Comparison of ENCODE assay signal across 8 cellular contexts in the genomic region with DNA sequence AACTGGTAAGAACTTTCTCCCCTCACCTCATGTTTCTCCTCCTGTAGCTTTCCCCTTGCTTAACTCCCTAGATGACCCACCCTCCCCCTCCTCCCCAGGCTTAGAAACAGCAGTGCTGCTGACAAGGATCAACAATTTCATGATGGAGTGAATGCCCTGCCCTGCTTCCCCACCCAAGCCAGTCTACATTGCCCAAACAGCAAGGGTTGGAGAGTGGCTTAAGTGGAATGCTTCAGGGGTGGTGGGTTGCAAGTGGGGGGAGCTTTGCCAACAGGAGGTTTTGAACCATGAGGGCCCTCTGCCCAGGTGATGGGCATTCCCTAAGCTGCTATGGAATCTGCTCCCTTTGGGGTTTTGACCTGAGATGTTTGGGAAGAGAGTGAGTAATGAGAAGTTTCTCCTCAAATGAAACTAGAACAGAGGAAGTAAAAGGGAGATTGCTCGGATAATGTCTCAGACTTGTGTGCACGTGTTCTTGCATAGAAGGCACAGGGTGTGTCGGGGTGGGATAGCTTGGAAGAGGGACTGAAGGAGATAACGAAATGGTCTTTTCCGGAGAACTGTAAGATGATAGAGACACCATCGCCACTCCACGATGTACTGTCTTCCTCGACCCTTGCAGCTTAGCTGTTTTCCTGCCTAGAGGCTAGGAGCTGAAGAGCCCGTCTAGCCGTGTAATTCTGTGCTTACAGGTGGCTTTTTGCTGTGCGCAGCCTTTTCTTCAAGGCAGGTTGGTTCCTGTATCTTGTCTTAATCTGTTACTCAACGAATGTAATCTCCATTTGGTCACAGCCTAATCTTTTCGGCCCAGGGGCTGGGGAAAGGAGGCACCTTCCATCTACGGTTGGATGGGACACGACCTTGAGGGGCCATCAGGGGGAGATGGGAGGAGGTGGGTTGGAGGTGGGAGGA. TPM values are rescaled to one million over a fixed set of nuclear protein-coding genes. Genes with fewer than 3 reads are reported as not detected.
DNase-seq lines count a peak whose midpoint lies in the region; ATAC-seq and TF ChIP-seq lines count a peak whose summit lies in the region.

No MANE protein-coding gene starts in this region.

- H3K27me3 Mint-ChIP-seq in activated T-helper 2 cell treated with anti-CD3 and anti-CD28 coated beads, Interferon-gamma antibody, Interleukin-2, Interleukin-4, amounts not matched to agents 10 μg/mL and 5 μg/mL and 100 μg/mL, durations not matched to agents 14 hours and 24 hours and 36 hours (ENCODE audit: low read depth): peaks cover 5% of the 10 kb centered on the region

- 56 to 63% methylated on average over 15 of the region's 15 CpGs for WGBS in heart right ventricle, 2 donors

- H3K36me3 Mint-ChIP-seq in activated T-helper 2 cell treated with anti-CD3 and anti-CD28 coated beads, Interferon-gamma antibody, Interleukin-2, Interleukin-4, amounts not matched to agents 10 μg/mL and 5 μg/mL and 100 μg/mL, durations not matched to agents 14 hours and 24 hours and 36 hours (ENCODE audit: low read depth): no peaks in the 10 kb centered on the region

- intact Hi-C loops in heart right ventricle (cut with DNase I): loop anchor here in 1 of 10 donors (2.0 kb wide), 1 partner anchor 236 kb away; no protein-coding TSS in a partner anchor
- intact Hi-C loops in left cardiac atrium (cut with DNase I): no loop called here
- intact Hi-C loops in activated T-helper 2 cell treated with anti-CD3 and anti-CD28 coated beads, Interferon-gamma antibody, Interleukin-2, Interleukin-4, amounts not matched to agents 10 μg/mL and 5 μg/mL and 100 μg/mL, durations not matched to agents 14 hours and 24 hours and 36 hours (cut with micrococcal nuclease): no loop called here
- intact Hi-C loops in upper lobe of right lung (cut with DNase I): no loop called here

- H3K36me3 ChIP-seq in heart right ventricle (no peaks in the 10 kb centered on the region), kidney epithelial cell (ENCODE audit: control insufficient read depth, insufficient read depth, low read length) (no peaks in the 10 kb centered on the region), upper lobe of right lung (no peaks in the 10 kb centered on the region)

- H3K27me3 ChIP-seq in heart right ventricle (peaks cover 0 to 32% (median 0%) of the 10 kb centered on the region in 7 donors), kidney epithelial cell (ENCODE audit: control insufficient read depth, insufficient read depth, low read length) (no peaks in the 10 kb centered on the region), upper lobe of right lung (no peaks in the 10 kb centered on the region)

- no peaks in the 10 kb centered on the region for H3K9me3 Mint-ChIP-seq in activated T-helper 2 cell treated with anti-CD3 and anti-CD28 coated beads, Interferon-gamma antibody, Interleukin-2, Interleukin-4, amounts not matched to agents 10 μg/mL and 5 μg/mL and 100 μg/mL, durations not matched to agents 14 hours and 24 hours and 36 hours

- peaks cover 24% of the 10 kb centered on the region for H3K4me1 Mint-ChIP-seq in activated T-helper 2 cell treated with anti-CD3 and anti-CD28 coated beads, Interferon-gamma antibody, Interleukin-2, Interleukin-4, amounts not matched to agents 10 μg/mL and 5 μg/mL and 100 μg/mL, durations not matched to agents 14 hours and 24 hours and 36 hours (ENCODE audit: low read depth)

- H3K4me3 ChIP-seq in heart right ventricle (peak overlapping the region; percentile 49 to 80 (median 70)), kidney epithelial cell (ENCODE audit: low read depth, low read length) (peak overlapping the region; percentile 55), upper lobe of right lung (peak overlapping the region; percentile 66)

- DNase-seq in heart right ventricle (no peak), left cardiac atrium (no peak), kidney epithelial cell (ENCODE audit: low read depth) (no peak), upper lobe of right lung (no peak), cerebellar cortex (ENCODE audit: low spot score) (no peak)
- DNase-seq in activated T-helper 2 cell treated with anti-CD3 and anti-CD28 coated beads, Interferon-gamma antibody, Interleukin-2, Interleukin-4, amounts not matched to agents 10 μg/mL and 5 μg/mL and 100 μg/mL, durations not matched to agents 14 hours and 24 hours and 36 hours (ENCODE audit: low spot score): no peak
- DNase-seq in activated CD4-positive, alpha-beta T cell treated with anti-CD3 and anti-CD28 coated beads for 1 hour: no peak

- peaks cover 0 to 17% (median 6%) of the 10 kb centered on the region in 9 donors for H3K4me1 ChIP-seq in heart right ventricle
- H3K4me1 ChIP-seq in upper lobe of right lung: no peaks in the 10 kb centered on the region

- peak overlapping the region; percentile 89 for H3K4me3 Mint-ChIP-seq in activated T-helper 2 cell treated with anti-CD3 and anti-CD28 coated beads, Interferon-gamma antibody, Interleukin-2, Interleukin-4, amounts not matched to agents 10 μg/mL and 5 μg/mL and 100 μg/mL, durations not matched to agents 14 hours and 24 hours and 36 hours (ENCODE audit: low read depth)

- peak overlapping the region; percentile 92 for H3K27ac Mint-ChIP-seq in activated T-helper 2 cell treated with anti-CD3 and anti-CD28 coated beads, Interferon-gamma antibody, Interleukin-2, Interleukin-4, amounts not matched to agents 10 μg/mL and 5 μg/mL and 100 μg/mL, durations not matched to agents 14 hours and 24 hours and 36 hours

- no peak for TF ChIP-seq CTCF in heart right ventricle (IDR thresholded peaks at IDR 0.05)
- no peak for TF ChIP-seq CTCF in kidney epithelial cell (IDR thresholded peaks at IDR 0.05; ENCODE audit: insufficient read depth, low read length, poor library complexity, severe bottlenecking)
- no peak for TF ChIP-seq CTCF in upper lobe of right lung (IDR thresholded peaks at IDR 0.05)

- peak overlapping the region in 5 of 10 donors; percentile 76 to 89 (median 88) for H3K27ac ChIP-seq in heart right ventricle
- H3K27ac ChIP-seq in upper lobe of right lung: peak overlapping the region; percentile 70

- H3K9me3 ChIP-seq in heart right ventricle (no peaks in the 10 kb centered on the region), upper lobe of right lung (no peaks in the 10 kb centered on the region)

- ATAC-seq in heart right ventricle: no peak
- ATAC-seq in left cardiac atrium: no peak
- no peak for ATAC-seq in upper lobe of right lung
- ATAC-seq in GM19463 (IDR thresholded peaks at IDR 0.05; ENCODE audit: unreplicated experiment): no peak

RNA-seq across cellular contexts. Expression of a gene that starts 10.1 kb away (rescaled TPM):
- total RNA-seq in heart right ventricle: not detected
- polyA plus RNA-seq in heart right ventricle: not detected
- not detected for total RNA-seq in left cardiac atrium
- 0.21 and 0.28 TPM in 2 replicates for total RNA-seq in activated T-helper 2 cell treated with anti-CD3 and anti-CD28 coated beads, Interferon-gamma antibody, Interleukin-2, Interleukin-4, amounts not matched to agents 10 μg/mL and 5 μg/mL and 100 μg/mL, durations not matched to agents 14 hours and 24 hours and 36 hours
- 0.07 TPM in 1 of 2 replicates, not detected in the other for total RNA-seq in kidney epithelial cell
- total RNA-seq in upper lobe of right lung: not detected

RNA-seq across cellular contexts. Expression of a gene that starts 11.4 kb away (rescaled TPM):
- 10 to 100 TPM in 7 of 10 donors, 1 to 10 TPM in 3; 6.0 to 13.1 (median 10.9) TPM for total RNA-seq in heart right ventricle
- 1 to 10 TPM; 5.7 to 9.6 TPM for polyA plus RNA-seq in heart right ventricle
- 10 to 100 TPM; 14.8 to 15.0 TPM for total RNA-seq in left cardiac atrium
- total RNA-seq in activated T-helper 2 cell treated with anti-CD3 and anti-CD28 coated beads, Interferon-gamma antibody, Interleukin-2, Interleukin-4, amounts not matched to agents 10 μg/mL and 5 μg/mL and 100 μg/mL, durations not matched to agents 14 hours and 24 hours and 36 hours: 40.7 and 40.9 TPM in 2 replicates
- 35.5 and 37.6 TPM in 2 replicates for total RNA-seq in kidney epithelial cell
- total RNA-seq in upper lobe of right lung: 24.4 TPM
